ENCODE assay signal across 8 cellular contexts in the genomic region with DNA sequence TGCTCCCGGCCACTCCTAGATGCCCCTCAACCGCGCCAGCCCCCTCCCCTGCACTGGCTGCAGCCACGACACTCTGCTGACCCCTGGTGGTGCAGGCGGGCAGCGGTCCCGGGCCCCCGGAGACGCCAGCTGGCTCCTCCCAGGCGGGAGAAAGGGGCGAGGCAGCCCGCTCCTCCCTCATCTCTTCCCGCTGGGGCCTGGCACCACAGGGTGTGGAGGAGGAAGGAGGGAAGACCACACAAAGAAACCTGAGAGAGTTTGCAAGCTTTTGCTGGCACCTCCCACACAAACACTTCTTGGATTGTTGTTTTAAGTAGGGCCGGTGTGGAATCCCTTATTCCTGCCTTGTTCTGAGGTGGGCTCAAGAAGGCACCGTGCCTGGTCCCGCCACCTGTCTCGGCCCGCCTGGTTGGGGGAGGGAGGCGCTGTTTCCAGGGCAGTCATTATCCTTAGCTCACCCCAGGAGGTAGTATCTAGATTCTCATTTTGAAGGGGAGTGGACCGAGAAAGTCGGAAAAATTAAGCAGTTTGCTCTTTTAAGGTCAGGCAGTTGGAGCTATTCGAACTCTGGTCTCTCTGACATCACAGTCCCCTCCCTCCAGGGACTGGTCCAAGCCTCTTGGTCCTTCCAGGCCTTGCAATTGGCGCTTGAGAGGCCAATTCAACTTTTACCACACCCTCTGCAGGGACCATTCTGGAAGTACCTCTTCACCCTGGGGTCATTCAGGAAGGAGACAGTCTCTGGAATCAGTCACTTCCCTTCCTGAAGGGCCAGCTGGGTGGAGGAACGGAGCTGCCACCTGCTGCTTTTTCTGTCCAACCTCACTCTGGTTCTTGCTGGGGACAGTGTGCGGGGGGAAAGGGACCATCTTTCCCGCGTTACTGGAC.
DNase-seq lines count a peak whose midpoint lies in the region; ATAC-seq and TF ChIP-seq lines count a peak whose summit lies in the region.

No MANE protein-coding gene starts in this region.

- peak overlapping the region; percentile 30 for H3K9ac ChIP-seq in mucosa of stomach (ENCODE audit: low read length)

- no peaks in the 10 kb centered on the region for H3K9me3 ChIP-seq in mucosa of stomach (ENCODE audit: control insufficient read depth, low read length)

- H3K36me3 ChIP-seq in mucosa of stomach (ENCODE audit: control insufficient read depth, insufficient read depth, low read length): no peaks in the 10 kb centered on the region

- peaks cover 54% of the 10 kb centered on the region for H3K4me1 ChIP-seq in mucosa of stomach (ENCODE audit: control insufficient read depth, insufficient read depth, low read length)

- peak overlapping the region; percentile 92 for H3K27ac Mint-ChIP-seq in activated T-cell treated with anti-CD3 and anti-CD28 coated beads, Interleukin-2, amount 50 U/mL, for 24 hours

- peaks cover 21% of the 10 kb centered on the region for H3K36me3 Mint-ChIP-seq in activated T-cell treated with anti-CD3 and anti-CD28 coated beads, Interleukin-2, amount 50 U/mL, for 24 hours (ENCODE audit: low read depth)

- no peaks in the 10 kb centered on the region for H3K27me3 Mint-ChIP-seq in activated T-cell treated with anti-CD3 and anti-CD28 coated beads, Interleukin-2, amount 50 U/mL, for 24 hours

- no peak for ATAC-seq in HG03108 (IDR thresholded peaks at IDR 0.05; ENCODE audit: unreplicated experiment)

- no peaks in the 10 kb centered on the region for H3K9me3 Mint-ChIP-seq in activated T-cell treated with anti-CD3 and anti-CD28 coated beads, Interleukin-2, amount 50 U/mL, for 24 hours

- no peak for TF ChIP-seq POLR2A in erythroblast (IDR thresholded peaks at IDR 0.05; ENCODE audit: low read length)

- H3K4me3 Mint-ChIP-seq in activated T-cell treated with anti-CD3 and anti-CD28 coated beads, Interleukin-2, amount 50 U/mL, for 24 hours: peak overlapping the region; percentile 79

- no peaks in the 10 kb centered on the region for H3K27me3 ChIP-seq in mucosa of stomach (ENCODE audit: control insufficient read depth, insufficient read depth, low read length)

- DNase-seq in DMS153 treated with DMSO at 0.1 percent for 48 hours (lab: John Stamatoyannopoulos, UW; ENCODE audit: unreplicated experiment) (peak; percentile 85), KG1 (lab: John Stamatoyannopoulos, UW) (peak; percentile 63), OCI-M1 (lab: John Stamatoyannopoulos, UW) (peak; percentile 96), erythroblast (lab: John Stamatoyannopoulos, UW) (peak; percentile 73 to 80)
- DNase-seq in activated T-cell treated with anti-CD3 and anti-CD28 coated beads, Interleukin-2, amount 50 U/mL, for 24 hours: peak; percentile 91
- DNase-seq in stimulated activated CD8-positive, alpha-beta memory T cell treated with anti-CD3 and anti-CD28 coated beads, Interleukin-7, amount 100 ng/mL, for 24 hours (ENCODE audit: low read depth): peak; percentile 72

- peak overlapping the region; percentile 24 for H3K4me3 ChIP-seq in mucosa of stomach (ENCODE audit: low read length)

- H3K4me1 Mint-ChIP-seq in activated T-cell treated with anti-CD3 and anti-CD28 coated beads, Interleukin-2, amount 50 U/mL, for 24 hours (ENCODE audit: low read depth): peaks cover 56% of the 10 kb centered on the region
